ENCODE assay signal across 1 cellular context in the genomic region with DNA sequence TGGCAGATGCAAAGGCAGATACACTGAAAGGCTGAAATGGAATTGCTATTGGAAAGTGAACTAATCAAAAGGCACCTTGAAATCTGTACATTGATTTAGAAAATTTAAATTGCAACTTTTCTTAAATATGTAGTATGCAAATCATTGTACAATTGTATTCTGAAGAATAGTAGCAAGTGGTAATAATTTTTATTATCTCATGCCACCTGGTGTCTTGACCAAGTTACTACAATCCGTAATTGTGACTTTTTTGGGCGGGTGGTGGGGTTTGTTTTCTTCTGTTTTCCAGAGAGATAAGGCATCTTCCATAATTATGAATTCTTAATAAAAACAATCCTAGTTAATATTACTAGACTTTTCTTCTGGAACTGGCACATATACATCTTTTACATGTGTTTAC.
TF ChIP-seq lines count a peak whose summit lies in the region.

No MANE protein-coding gene starts in this region.

TF ChIP-seq in GM23338, 12 proteins besides CTCF, POLR2A, EP300 and RAD21 (continued from another document):
- TF ChIP-seq, protein P1, sequence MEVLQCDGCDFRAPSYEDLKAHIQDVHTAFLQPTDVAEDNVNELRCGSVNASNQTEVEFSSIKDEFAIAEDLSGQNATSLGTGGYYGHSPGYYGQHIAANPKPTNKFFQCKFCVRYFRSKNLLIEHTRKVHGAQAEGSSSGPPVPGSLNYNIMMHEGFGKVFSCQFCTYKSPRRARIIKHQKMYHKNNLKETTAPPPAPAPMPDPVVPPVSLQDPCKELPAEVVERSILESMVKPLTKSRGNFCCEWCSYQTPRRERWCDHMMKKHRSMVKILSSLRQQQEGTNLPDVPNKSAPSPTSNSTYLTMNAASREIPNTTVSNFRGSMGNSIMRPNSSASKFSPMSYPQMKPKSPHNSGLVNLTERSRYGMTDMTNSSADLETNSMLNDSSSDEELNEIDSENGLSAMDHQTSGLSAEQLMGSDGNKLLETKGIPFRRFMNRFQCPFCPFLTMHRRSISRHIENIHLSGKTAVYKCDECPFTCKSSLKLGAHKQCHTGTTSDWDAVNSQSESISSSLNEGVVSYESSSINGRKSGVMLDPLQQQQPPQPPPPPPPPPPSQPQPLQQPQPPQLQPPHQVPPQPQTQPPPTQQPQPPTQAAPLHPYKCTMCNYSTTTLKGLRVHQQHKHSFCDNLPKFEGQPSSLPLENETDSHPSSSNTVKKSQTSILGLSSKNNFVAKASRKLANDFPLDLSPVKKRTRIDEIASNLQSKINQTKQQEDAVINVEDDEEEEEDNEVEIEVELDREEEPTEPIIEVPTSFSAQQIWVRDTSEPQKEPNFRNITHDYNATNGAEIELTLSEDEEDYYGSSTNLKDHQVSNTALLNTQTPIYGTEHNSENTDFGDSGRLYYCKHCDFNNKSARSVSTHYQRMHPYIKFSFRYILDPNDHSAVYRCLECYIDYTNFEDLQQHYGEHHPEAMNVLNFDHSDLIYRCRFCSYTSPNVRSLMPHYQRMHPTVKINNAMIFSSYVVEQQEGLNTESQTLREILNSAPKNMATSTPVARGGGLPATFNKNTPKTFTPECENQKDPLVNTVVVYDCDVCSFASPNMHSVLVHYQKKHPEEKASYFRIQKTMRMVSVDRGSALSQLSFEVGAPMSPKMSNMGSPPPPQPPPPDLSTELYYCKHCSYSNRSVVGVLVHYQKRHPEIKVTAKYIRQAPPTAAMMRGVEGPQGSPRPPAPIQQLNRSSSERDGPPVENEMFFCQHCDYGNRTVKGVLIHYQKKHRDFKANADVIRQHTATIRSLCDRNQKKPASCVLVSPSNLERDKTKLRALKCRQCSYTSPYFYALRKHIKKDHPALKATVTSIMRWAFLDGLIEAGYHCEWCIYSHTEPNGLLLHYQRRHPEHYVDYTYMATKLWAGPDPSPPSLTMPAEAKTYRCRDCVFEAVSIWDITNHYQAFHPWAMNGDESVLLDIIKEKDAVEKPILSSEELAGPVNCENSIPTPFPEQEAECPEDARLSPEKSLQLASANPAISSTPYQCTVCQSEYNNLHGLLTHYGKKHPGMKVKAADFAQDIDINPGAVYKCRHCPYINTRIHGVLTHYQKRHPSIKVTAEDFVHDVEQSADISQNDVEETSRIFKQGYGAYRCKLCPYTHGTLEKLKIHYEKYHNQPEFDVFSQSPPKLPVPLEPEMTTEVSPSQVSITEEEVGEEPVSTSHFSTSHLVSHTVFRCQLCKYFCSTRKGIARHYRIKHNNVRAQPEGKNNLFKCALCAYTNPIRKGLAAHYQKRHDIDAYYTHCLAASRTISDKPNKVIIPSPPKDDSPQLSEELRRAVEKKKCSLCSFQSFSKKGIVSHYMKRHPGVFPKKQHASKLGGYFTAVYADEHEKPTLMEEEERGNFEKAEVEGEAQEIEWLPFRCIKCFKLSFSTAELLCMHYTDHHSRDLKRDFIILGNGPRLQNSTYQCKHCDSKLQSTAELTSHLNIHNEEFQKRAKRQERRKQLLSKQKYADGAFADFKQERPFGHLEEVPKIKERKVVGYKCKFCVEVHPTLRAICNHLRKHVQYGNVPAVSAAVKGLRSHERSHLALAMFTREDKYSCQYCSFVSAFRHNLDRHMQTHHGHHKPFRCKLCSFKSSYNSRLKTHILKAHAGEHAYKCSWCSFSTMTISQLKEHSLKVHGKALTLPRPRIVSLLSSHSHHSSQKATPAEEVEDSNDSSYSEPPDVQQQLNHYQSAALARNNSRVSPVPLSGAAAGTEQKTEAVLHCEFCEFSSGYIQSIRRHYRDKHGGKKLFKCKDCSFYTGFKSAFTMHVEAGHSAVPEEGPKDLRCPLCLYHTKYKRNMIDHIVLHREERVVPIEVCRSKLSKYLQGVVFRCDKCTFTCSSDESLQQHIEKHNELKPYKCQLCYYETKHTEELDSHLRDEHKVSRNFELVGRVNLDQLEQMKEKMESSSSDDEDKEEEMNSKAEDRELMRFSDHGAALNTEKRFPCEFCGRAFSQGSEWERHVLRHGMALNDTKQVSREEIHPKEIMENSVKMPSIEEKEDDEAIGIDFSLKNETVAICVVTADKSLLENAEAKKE (CRISPR knock-in tag; IDR thresholded peaks at IDR 0.05): no peak
- no peak for TF ChIP-seq NANOG (IDR thresholded peaks at IDR 0.05; ENCODE audit: borderline replicate concordance)
- no peak for TF ChIP-seq POLR2AphosphoS5 (IDR thresholded peaks at IDR 0.05; ENCODE audit: low read depth)
- TF ChIP-seq ZNF114 (CRISPR knock-in tag; IDR thresholded peaks at IDR 0.05): no peak
- TF ChIP-seq, protein P2, sequence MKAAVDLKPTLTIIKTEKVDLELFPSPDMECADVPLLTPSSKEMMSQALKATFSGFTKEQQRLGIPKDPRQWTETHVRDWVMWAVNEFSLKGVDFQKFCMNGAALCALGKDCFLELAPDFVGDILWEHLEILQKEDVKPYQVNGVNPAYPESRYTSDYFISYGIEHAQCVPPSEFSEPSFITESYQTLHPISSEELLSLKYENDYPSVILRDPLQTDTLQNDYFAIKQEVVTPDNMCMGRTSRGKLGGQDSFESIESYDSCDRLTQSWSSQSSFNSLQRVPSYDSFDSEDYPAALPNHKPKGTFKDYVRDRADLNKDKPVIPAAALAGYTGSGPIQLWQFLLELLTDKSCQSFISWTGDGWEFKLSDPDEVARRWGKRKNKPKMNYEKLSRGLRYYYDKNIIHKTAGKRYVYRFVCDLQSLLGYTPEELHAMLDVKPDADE (IDR thresholded peaks at IDR 0.05): no peak
- TF ChIP-seq, protein P3, sequence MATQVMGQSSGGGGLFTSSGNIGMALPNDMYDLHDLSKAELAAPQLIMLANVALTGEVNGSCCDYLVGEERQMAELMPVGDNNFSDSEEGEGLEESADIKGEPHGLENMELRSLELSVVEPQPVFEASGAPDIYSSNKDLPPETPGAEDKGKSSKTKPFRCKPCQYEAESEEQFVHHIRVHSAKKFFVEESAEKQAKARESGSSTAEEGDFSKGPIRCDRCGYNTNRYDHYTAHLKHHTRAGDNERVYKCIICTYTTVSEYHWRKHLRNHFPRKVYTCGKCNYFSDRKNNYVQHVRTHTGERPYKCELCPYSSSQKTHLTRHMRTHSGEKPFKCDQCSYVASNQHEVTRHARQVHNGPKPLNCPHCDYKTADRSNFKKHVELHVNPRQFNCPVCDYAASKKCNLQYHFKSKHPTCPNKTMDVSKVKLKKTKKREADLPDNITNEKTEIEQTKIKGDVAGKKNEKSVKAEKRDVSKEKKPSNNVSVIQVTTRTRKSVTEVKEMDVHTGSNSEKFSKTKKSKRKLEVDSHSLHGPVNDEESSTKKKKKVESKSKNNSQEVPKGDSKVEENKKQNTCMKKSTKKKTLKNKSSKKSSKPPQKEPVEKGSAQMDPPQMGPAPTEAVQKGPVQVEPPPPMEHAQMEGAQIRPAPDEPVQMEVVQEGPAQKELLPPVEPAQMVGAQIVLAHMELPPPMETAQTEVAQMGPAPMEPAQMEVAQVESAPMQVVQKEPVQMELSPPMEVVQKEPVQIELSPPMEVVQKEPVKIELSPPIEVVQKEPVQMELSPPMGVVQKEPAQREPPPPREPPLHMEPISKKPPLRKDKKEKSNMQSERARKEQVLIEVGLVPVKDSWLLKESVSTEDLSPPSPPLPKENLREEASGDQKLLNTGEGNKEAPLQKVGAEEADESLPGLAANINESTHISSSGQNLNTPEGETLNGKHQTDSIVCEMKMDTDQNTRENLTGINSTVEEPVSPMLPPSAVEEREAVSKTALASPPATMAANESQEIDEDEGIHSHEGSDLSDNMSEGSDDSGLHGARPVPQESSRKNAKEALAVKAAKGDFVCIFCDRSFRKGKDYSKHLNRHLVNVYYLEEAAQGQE (IDR thresholded peaks at IDR 0.05; ENCODE audit: unreplicated experiment): no peak
